Comparison of ENCODE assay signal across 8 cellular contexts in the genomic region with DNA sequence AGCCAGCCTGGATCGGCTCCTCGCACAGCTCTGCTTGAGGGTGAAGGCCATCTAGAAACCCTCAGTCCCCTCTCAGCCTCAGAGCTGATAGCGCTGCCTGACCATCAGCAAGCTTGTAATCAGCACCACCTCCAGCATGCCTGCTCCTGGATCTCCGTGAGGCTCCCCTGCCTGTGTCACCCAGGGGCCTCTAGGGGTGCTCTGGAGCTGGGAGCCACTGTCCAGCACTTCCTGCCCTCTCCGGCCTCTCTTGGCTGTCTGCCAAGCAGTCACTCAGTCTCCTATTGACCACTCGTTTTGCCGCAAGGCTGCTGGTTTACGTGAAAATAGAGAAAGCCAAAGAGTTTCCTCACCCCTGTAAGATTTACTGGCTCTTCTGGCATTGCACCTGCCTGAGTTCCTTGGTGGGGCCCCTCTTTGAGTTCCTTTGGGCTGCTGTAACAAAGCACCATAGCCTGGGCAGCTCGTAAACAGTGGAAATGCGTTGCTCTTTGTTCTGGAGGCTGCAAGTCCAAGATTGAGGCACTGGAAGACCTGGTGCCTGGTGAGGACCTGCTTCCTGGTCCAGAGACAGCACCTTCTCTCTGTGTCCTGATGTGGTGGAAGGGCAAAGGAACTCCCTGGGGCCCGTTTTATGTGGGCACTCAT. TPM values are rescaled to one million over a fixed set of nuclear protein-coding genes. Genes with fewer than 3 reads are reported as not detected.
DNase-seq lines count a peak whose midpoint lies in the region; ATAC-seq, FAIRE-seq and TF ChIP-seq lines count a peak whose summit lies in the region.

No MANE protein-coding gene starts in this region.

- no peak for FAIRE-seq in GM12878 (lab: Jason Lieb, UNC)

- TF ChIP-seq CTCF in GM06990 (IDR thresholded peaks at IDR 0.05; ENCODE audit: insufficient read depth, low read length, poor library complexity, severe bottlenecking) (peak; percentile 67), GM12878 (IDR thresholded peaks at IDR 0.05 in 2 of 3, conservative IDR thresholded peaks at IDR 0.05 in 1 of 3; ENCODE audit: control insufficient read depth in 2 of 3, extremely low read depth in 1 of 3, insufficient read depth in 1 of 3, low read depth in 3 of 3, low read length in 3 of 3) (peak; percentile 21 to 59 (median 46); a peak in 5 of 6 replicates), gastrocnemius medialis (IDR thresholded peaks at IDR 0.05 in 4 of 5, conservative IDR thresholded peaks at IDR 0.05 in 1 of 5) (peak; percentile 19 to 64 (median 52))

- DNase-seq in GM06990 (ENCODE audit: extremely low read depth, insufficient read length), result no peak
- DNase-seq in NCI-H146 (lab: John Stamatoyannopoulos, UW), result peak; percentile 87
- DNase-seq in GM12878 (ENCODE audit: low read depth, low spot score), result no peak
- peak; percentile 90 for DNase-seq in iPS-NIHi7 (ENCODE audit: extremely low spot score)
- DNase-seq in gastrocnemius medialis, result peak; percentile 47 to 67
- DNase-seq in KG1 (lab: John Stamatoyannopoulos, UW), result no peak

- peak; percentile 49; the same call in 1 of the 2 replicates for TF ChIP-seq RAD21 in GM12878 (IDR thresholded peaks at IDR 0.05; ENCODE audit: insufficient read depth, low read depth, low read length)

- H3K27me3 ChIP-seq in GM06990 (replicated peaks; ENCODE audit: control insufficient read depth, insufficient read depth, low read length) (no peaks in the 10 kb centered on the region), GM12878 (replicated peaks in 1 of 2; ENCODE audit: control insufficient read depth in 2 of 2, insufficient read depth in 2 of 2, low read length in 1 of 2) (no peaks in the 10 kb centered on the region), gastrocnemius medialis (no peaks in the 10 kb centered on the region)

- peaks cover 6% of the 10 kb centered on the region for H3K36me3 ChIP-seq in GM06990 (ENCODE audit: control insufficient read depth, insufficient read depth, low read length)
- H3K36me3 ChIP-seq in GM12878 (ENCODE audit: control insufficient read depth in 2 of 2, insufficient read depth in 2 of 2, low read length in 1 of 2), result peaks cover 0 to 2% of the 10 kb centered on the region in 2 experiments; a peak in 2 of 4 replicates
- no peaks in the 10 kb centered on the region for H3K36me3 ChIP-seq in gastrocnemius medialis

- in situ Hi-C loops in GM12878 (cut with MboI) (no loop called here), gastrocnemius medialis (cut with MboI; ENCODE audit: low sequenced_read_pairs in 4 of 4) (no loop called here)

- no peak for TF ChIP-seq POLR2A in GM12878 (IDR thresholded peaks at IDR 0.05; ENCODE audit: low read depth, low read length)
- no peak for TF ChIP-seq POLR2A in gastrocnemius medialis (IDR thresholded peaks at IDR 0.05)

- no peaks in the 10 kb centered on the region for H3K4me1 ChIP-seq in GM12878 (ENCODE audit: control insufficient read depth, insufficient read depth, low read length)
- peaks cover 0 to 6% of the 10 kb centered on the region in 2 donors for H3K4me1 ChIP-seq in gastrocnemius medialis

- ATAC-seq in GM12878 (peak; percentile 81), gastrocnemius medialis (peak; percentile 56 to 68), GM18520 (IDR thresholded peaks at IDR 0.05; ENCODE audit: unreplicated experiment) (no peak), GM21529 (IDR thresholded peaks at IDR 0.05; ENCODE audit: unreplicated experiment) (no peak)

- no peak overlapping the region for H2AFZ ChIP-seq in GM12878 (ENCODE audit: control insufficient read depth, low read depth, low read length)

- H3K4me2 ChIP-seq in GM12878 (ENCODE audit: control insufficient read depth, insufficient read depth), result no peak overlapping the region

- intact Hi-C loops in GM12878 (cut with micrococcal nuclease; ENCODE audit: unreplicated experiment) (no loop called here), gastrocnemius medialis (cut with DNase I; ENCODE audit: low total_unique reads) (no loop called here)

- H3K9me3 ChIP-seq in GM12878 (replicated peaks; ENCODE audit: control insufficient read depth, insufficient read depth, low read length) (no peaks in the 10 kb centered on the region), gastrocnemius medialis (no peaks in the 10 kb centered on the region)

- no peak overlapping the region for H3K9ac ChIP-seq in GM12878 (ENCODE audit: control insufficient read depth, insufficient read depth, low read length)

- no peaks in the 10 kb centered on the region for H3K79me2 ChIP-seq in GM12878 (ENCODE audit: control insufficient read depth, insufficient read depth, low read length)

- POLR2A ChIA-PET in GM12878 (lab: Charles Lee), result no interaction called here

- SMC1A ChIA-PET in GM12878 (lab: Charles Lee; ENCODE audit: uncharacterized antibody, unreplicated experiment), result no interaction called here

- H4K20me1 ChIP-seq in GM12878 (ENCODE audit: control insufficient read depth, insufficient read depth), result no peaks in the 10 kb centered on the region

- TF ChIP-seq EP300 in GM12878 (IDR thresholded peaks at IDR 0.05; ENCODE audit: borderline replicate concordance in 1 of 2, control insufficient read depth in 1 of 2, low read depth in 2 of 2, low read length in 2 of 2), result no peak

- BruUV-seq in GM12878 (replicated peaks; lab: Mats Ljungman, UMichigan), result no TSS peak

- H3K4me3 ChIP-seq in GM06990 (replicated peaks; ENCODE audit: low read depth, low read length) (no peak overlapping the region), GM12878 (no peak overlapping the region), gastrocnemius medialis (no peak overlapping the region)

- RAD21 ChIA-PET in GM12878 (lab: Charles Lee; ENCODE audit: unreplicated experiment), result no interaction called here

- WGBS in GM12878 (ENCODE audit: insufficient coverage, insufficient replicate concordance, low lambda C conversion rate, missing lambda C conversion rate), result 46% methylated on average over 11 of the region's 11 CpGs

- CTCF ChIA-PET in GM12878 (lab: Yijun Ruan, JAX), result no interaction called here

- H3K27ac ChIP-seq in GM12878 (ENCODE audit: control insufficient read depth, insufficient read depth) (no peak overlapping the region), gastrocnemius medialis (no peak overlapping the region)

RNA-seq across cellular contexts. Expression of a gene that starts 17.9 kb away (rescaled TPM):
- 79.8 and 82.5 TPM in 2 replicates for total RNA-seq in GM12878 (2013; cell fraction: nucleolus; rRNA removed)
- total RNA-seq in GM12878 (2014; rRNA removed) (26.6 and 32.9 TPM in 2 replicates), GM12878 (2014; rRNA removed; fragmentation: Illumina TruSeq; extraction: Trizol) (8.4 and 12.4 TPM in 2 replicates), GM12878 (2021) (31.5 and 40.6 TPM in 2 replicates), gastrocnemius medialis (10 to 100 TPM in 1 of 4 donors, 1 to 10 TPM in 3; 6.8 to 12.2 (median 7.5) TPM)
- polyA plus RNA-seq in GM12878 (2011; ENCODE audit: low read depth), result 4.5 TPM
- polyA plus RNA-seq in GM12878 (2011; rRNA removed) (6.0 and 10.3 TPM in 2 replicates), GM12878 (2014; fragmentation: Illumina TruSeq; extraction: Trizol) (2.4 and 7.3 TPM in 2 replicates), GM12878 (2014; fragmentation: Nextera tagmentation; extraction: Ambion mirVana) (1 to 10 TPM in 1 of 2 experiments, under 1 TPM in 1; 0.37 to 1.6 TPM), GM12878 (2014; rRNA removed) (38.2 and 46.0 TPM in 2 replicates), GM12878 (2016; fragmentation: Nextera tagmentation; extraction: Ambion mirVana) (10 to 100 TPM; 22.6 to 27.1 TPM)
- polyA plus RNA-seq in GM12878 (2011; cell fraction: cytosol; rRNA removed), result 9.9 and 23.2 TPM in 2 replicates
- 159 and 187 TPM in 2 replicates for polyA plus RNA-seq in GM12878 (2011; cell fraction: nucleus; rRNA removed)
- polyA plus RNA-seq in GM12878 (2012), result 19.0 and 21.0 TPM in 2 replicates
- polyA minus RNA-seq in GM12878 (2011; rRNA and poly(A)+ RNA removed), result 7.5 and 13.8 TPM in 2 replicates
- 7.4 and 9.0 TPM in 2 replicates for polyA minus RNA-seq in GM12878 (2011; cell fraction: cytosol; rRNA and poly(A)+ RNA removed)
- 31.7 and 59.3 TPM in 2 replicates for polyA minus RNA-seq in GM12878 (2011; cell fraction: nucleus; rRNA and poly(A)+ RNA removed)

RNA-seq across cellular contexts. Expression of a gene that starts 20.9 kb away (rescaled TPM):
- total RNA-seq in GM12878 (2013; cell fraction: nucleolus; rRNA removed), result 8.6 and 8.8 TPM in 2 replicates
- 0.76 and 1.6 TPM in 2 replicates for total RNA-seq in GM12878 (2014; rRNA removed)
- total RNA-seq in GM12878 (2014; rRNA removed; fragmentation: Illumina TruSeq; extraction: Trizol), result 0.14 TPM in 1 of 2 replicates, not detected in the other
- 0.56 and 1.1 TPM in 2 replicates for total RNA-seq in GM12878 (2021)
- 0.62 TPM for polyA plus RNA-seq in GM12878 (2011; ENCODE audit: low read depth)
- polyA plus RNA-seq in GM12878 (2011; rRNA removed), result 0.43 and 0.75 TPM in 2 replicates
- polyA plus RNA-seq in GM12878 (2011; cell fraction: cytosol; rRNA removed), result 2.9 and 3.1 TPM in 2 replicates
- polyA plus RNA-seq in GM12878 (2011; cell fraction: nucleus; rRNA removed), result 4.4 TPM in 2 replicates
- 1.8 and 2.4 TPM in 2 replicates for polyA plus RNA-seq in GM12878 (2012)
- polyA plus RNA-seq in GM12878 (2014; fragmentation: Illumina TruSeq; extraction: Trizol), result 0.18 TPM in 1 of 2 replicates, not detected in the other
- not detected for polyA plus RNA-seq in GM12878 (2014; fragmentation: Nextera tagmentation; extraction: Ambion mirVana)
- polyA plus RNA-seq in GM12878 (2014; rRNA removed), result 0.74 and 1.3 TPM in 2 replicates
- under 1 TPM; 0.14 to 0.32 TPM for polyA plus RNA-seq in GM12878 (2016; fragmentation: Nextera tagmentation; extraction: Ambion mirVana)
- polyA minus RNA-seq in GM12878 (2011; rRNA and poly(A)+ RNA removed), result 2.0 and 3.3 TPM in 2 replicates
- 1.7 TPM in 1 of 2 replicates, not detected in the other for polyA minus RNA-seq in GM12878 (2011; cell fraction: cytosol; rRNA and poly(A)+ RNA removed)
- polyA minus RNA-seq in GM12878 (2011; cell fraction: nucleus; rRNA and poly(A)+ RNA removed), result 0.97 and 1.1 TPM in 2 replicates
- total RNA-seq in gastrocnemius medialis, result 1 to 10 TPM in 1 of 4 donors, under 1 TPM in 3; 0.72 to 1.8 (median 0.87) TPM

RNA-seq across cellular contexts. Expression of a gene that starts 36.1 kb away (rescaled TPM):
- 20.1 and 20.4 TPM in 2 replicates for total RNA-seq in GM12878 (2013; cell fraction: nucleolus; rRNA removed)
- 18.1 and 21.6 TPM in 2 replicates for total RNA-seq in GM12878 (2014; rRNA removed)
- 5.4 and 6.2 TPM in 2 replicates for total RNA-seq in GM12878 (2014; rRNA removed; fragmentation: Illumina TruSeq; extraction: Trizol)
- total RNA-seq in GM12878 (2021), result 49.5 and 53.5 TPM in 2 replicates
- 13.5 TPM for polyA plus RNA-seq in GM12878 (2011; ENCODE audit: low read depth)
- 2.2 and 5.4 TPM in 2 replicates for polyA plus RNA-seq in GM12878 (2011; rRNA removed)
- polyA plus RNA-seq in GM12878 (2011; cell fraction: cytosol; rRNA removed), result 16.9 and 21.7 TPM in 2 replicates
- 81.1 and 82.2 TPM in 2 replicates for polyA plus RNA-seq in GM12878 (2011; cell fraction: nucleus; rRNA removed)
- 34.1 and 38.3 TPM in 2 replicates for polyA plus RNA-seq in GM12878 (2012)
- 1.1 and 6.7 TPM in 2 replicates for polyA plus RNA-seq in GM12878 (2014; fragmentation: Illumina TruSeq; extraction: Trizol)
- 1 to 10 TPM in 1 of 2 experiments, under 1 TPM in 1; 0.24 to 1.2 TPM for polyA plus RNA-seq in GM12878 (2014; fragmentation: Nextera tagmentation; extraction: Ambion mirVana)
- 32.0 and 42.9 TPM in 2 replicates for polyA plus RNA-seq in GM12878 (2014; rRNA removed)
- 1 to 10 TPM; 6.9 to 9.6 TPM for polyA plus RNA-seq in GM12878 (2016; fragmentation: Nextera tagmentation; extraction: Ambion mirVana)
- polyA minus RNA-seq in GM12878 (2011; rRNA and poly(A)+ RNA removed), result 8.1 and 20.4 TPM in 2 replicates
- 23.8 and 30.4 TPM in 2 replicates for polyA minus RNA-seq in GM12878 (2011; cell fraction: cytosol; rRNA and poly(A)+ RNA removed)
- polyA minus RNA-seq in GM12878 (2011; cell fraction: nucleus; rRNA and poly(A)+ RNA removed), result 12.5 and 29.9 TPM in 2 replicates
- 100 to 1,000 TPM in 2 of 4 donors, 10 to 100 TPM in 2; 31.9 to 124 (median 99.6) TPM for total RNA-seq in gastrocnemius medialis

RNA-seq across cellular contexts. Expression of a gene that starts 44.3 kb away (rescaled TPM):
- total RNA-seq in GM12878 (2013; cell fraction: nucleolus; rRNA removed), result 10.4 and 11.4 TPM in 2 replicates
- total RNA-seq in GM12878 (2014; rRNA removed), result 8.2 and 8.6 TPM in 2 replicates
- 3.4 and 3.6 TPM in 2 replicates for total RNA-seq in GM12878 (2014; rRNA removed; fragmentation: Illumina TruSeq; extraction: Trizol)
- 4.8 and 5.2 TPM in 2 replicates for total RNA-seq in GM12878 (2021)
- polyA plus RNA-seq in GM12878 (2011; ENCODE audit: low read depth), result 3.1 TPM
- 9.5 and 11.0 TPM in 2 replicates for polyA plus RNA-seq in GM12878 (2011; rRNA removed)
- polyA plus RNA-seq in GM12878 (2011; cell fraction: cytosol; rRNA removed), result 6.3 and 6.4 TPM in 2 replicates
- 3.7 and 5.9 TPM in 2 replicates for polyA plus RNA-seq in GM12878 (2011; cell fraction: nucleus; rRNA removed)
- polyA plus RNA-seq in GM12878 (2012), result 7.7 and 8.3 TPM in 2 replicates
- polyA plus RNA-seq in GM12878 (2014; fragmentation: Illumina TruSeq; extraction: Trizol), result 4.4 and 4.6 TPM in 2 replicates
- polyA plus RNA-seq in GM12878 (2014; fragmentation: Nextera tagmentation; extraction: Ambion mirVana), result 1 to 10 TPM; 2.5 to 3.0 TPM
- polyA plus RNA-seq in GM12878 (2014; rRNA removed), result 6.2 and 7.6 TPM in 2 replicates
- 10 to 100 TPM; 11.6 to 12.5 TPM for polyA plus RNA-seq in GM12878 (2016; fragmentation: Nextera tagmentation; extraction: Ambion mirVana)
- polyA minus RNA-seq in GM12878 (2011; rRNA and poly(A)+ RNA removed), result 7.6 and 10.9 TPM in 2 replicates
- polyA minus RNA-seq in GM12878 (2011; cell fraction: cytosol; rRNA and poly(A)+ RNA removed), result 1.7 and 3.6 TPM in 2 replicates
- 6.4 and 11.9 TPM in 2 replicates for polyA minus RNA-seq in GM12878 (2011; cell fraction: nucleus; rRNA and poly(A)+ RNA removed)
- total RNA-seq in gastrocnemius medialis, result 10 to 100 TPM in 3 of 4 donors, 1 to 10 TPM in 1; 7.6 to 18.3 (median 13.2) TPM

RNA-seq across cellular contexts. Expression of a gene that starts 46.6 kb away (rescaled TPM):
- total RNA-seq in GM12878 (2013; cell fraction: nucleolus; rRNA removed), result 30.8 and 36.5 TPM in 2 replicates
- total RNA-seq in GM12878 (2014; rRNA removed), result 8.4 and 11.5 TPM in 2 replicates
- 9.6 and 10.7 TPM in 2 replicates for total RNA-seq in GM12878 (2014; rRNA removed; fragmentation: Illumina TruSeq; extraction: Trizol)
- total RNA-seq in GM12878 (2021), result 15.3 and 19.6 TPM in 2 replicates
- polyA plus RNA-seq in GM12878 (2011; ENCODE audit: low read depth), result 5.1 TPM
- 5.8 and 7.3 TPM in 2 replicates for polyA plus RNA-seq in GM12878 (2011; rRNA removed)
- 9.3 and 9.6 TPM in 2 replicates for polyA plus RNA-seq in GM12878 (2011; cell fraction: cytosol; rRNA removed)
- polyA plus RNA-seq in GM12878 (2011; cell fraction: nucleus; rRNA removed), result 17.5 and 21.5 TPM in 2 replicates
- polyA plus RNA-seq in GM12878 (2012), result 9.4 and 9.8 TPM in 2 replicates
- polyA plus RNA-seq in GM12878 (2014; fragmentation: Illumina TruSeq; extraction: Trizol), result 9.0 and 15.1 TPM in 2 replicates
- 1 to 10 TPM; 1.1 to 2.4 TPM for polyA plus RNA-seq in GM12878 (2014; fragmentation: Nextera tagmentation; extraction: Ambion mirVana)
- 11.6 and 13.8 TPM in 2 replicates for polyA plus RNA-seq in GM12878 (2014; rRNA removed)
- polyA plus RNA-seq in GM12878 (2016; fragmentation: Nextera tagmentation; extraction: Ambion mirVana), result 10 to 100 TPM; 10.3 to 11.5 TPM
- 12.7 and 18.9 TPM in 2 replicates for polyA minus RNA-seq in GM12878 (2011; rRNA and poly(A)+ RNA removed)
- 6.4 and 8.2 TPM in 2 replicates for polyA minus RNA-seq in GM12878 (2011; cell fraction: cytosol; rRNA and poly(A)+ RNA removed)
- polyA minus RNA-seq in GM12878 (2011; cell fraction: nucleus; rRNA and poly(A)+ RNA removed), result 13.8 and 23.8 TPM in 2 replicates
- 1 to 10 TPM; 3.3 to 9.0 (median 5.6) TPM for total RNA-seq in gastrocnemius medialis

Comparison
In these comparisons a context has a peak if more than half of its experiments do, and no peak if none do; other contexts are left out.
1. DNase-seq: peak in NCI-H146 (single experiment), iPS-NIHi7 (single experiment) and gastrocnemius medialis (2 of 2); none in GM06990 (single experiment), GM12878 (single experiment) and KG1 (single experiment).
2. ATAC-seq: peak in GM12878 (single experiment) and gastrocnemius medialis (2 of 2); none in GM18520 (single experiment) and GM21529 (single experiment).
3. Peak in every context shown above with its lines, with median percentiles within 50 percentile points of each other: CTCF ChIP-seq.